Comparison of ENCODE assay signal across 10 cellular contexts in the genomic region with DNA sequence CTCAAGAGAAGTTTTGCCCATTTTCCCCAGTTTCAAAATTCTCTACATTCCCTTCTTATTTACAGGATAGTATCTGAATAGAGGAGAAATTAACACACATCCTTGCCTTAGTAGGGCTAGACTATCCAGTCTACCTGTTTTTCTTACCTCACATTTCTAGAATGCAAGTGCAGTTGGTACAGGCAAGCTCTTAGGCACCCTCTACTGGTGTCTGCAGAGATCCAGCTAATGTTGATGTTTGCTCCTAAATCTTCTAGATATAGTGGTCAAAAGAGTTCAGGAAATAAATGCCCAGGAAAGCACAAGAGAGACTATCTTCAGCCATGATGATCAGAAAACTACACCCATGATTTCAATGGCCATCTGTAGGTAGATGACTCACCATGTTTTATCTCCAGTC.
DNase-seq lines count a peak whose midpoint lies in the region; ATAC-seq and TF ChIP-seq lines count a peak whose summit lies in the region.
"Had no signal": no experiment of that assay in that cellular context is flagged by ENCODE, and none has a peak within 500 bp of the region (broad histone marks: within the 10 kb centered on the region; RNA-seq: fewer than 3 reads in every experiment).

No MANE protein-coding gene starts in this region.

- no peak overlapping the region for H3K4me3 ChIP-seq in choroid plexus epithelial cell (ENCODE audit: low read depth, low read length)
- H3K4me3 ChIP-seq: SJSA1 had no signal

- CTCF ChIA-PET in activated CD4-positive, alpha-beta T cell treated with anti-CD3 and anti-CD28 coated beads for 36 hours (lab: Charles Lee): no interaction called here

- peak; percentile 2 for DNase-seq in DMS 273 (lab: John Stamatoyannopoulos, UW; ENCODE audit: unreplicated experiment)
- DNase-seq in DMS 273 treated with DMSO at 0.1 percent for 48 hours (lab: John Stamatoyannopoulos, UW): no peak
- peak; percentile 18 for DNase-seq in NCI-H226
- peak; percentile 76 for DNase-seq in choroid plexus epithelial cell (ENCODE audit: low read depth)
- DNase-seq in renal cortical epithelial cell (ENCODE audit: low read depth): peak; percentile 24
- DNase-seq in activated CD4-positive, alpha-beta T cell treated with anti-CD3 and anti-CD28 coated beads for 36 hours: no peak
- DNase-seq in activated CD8-positive, alpha-beta memory T cell treated with anti-CD3 and anti-CD28 coated beads, Interleukin-2, amount 50 U/mL, for 48 hours: no peak
- no peak for DNase-seq in activated naive CD4-positive, alpha-beta T cell (lab: John Stamatoyannopoulos, UW)
- DNase-seq: 8988T had no signal

- no peaks in the 10 kb centered on the region for H3K36me3 Mint-ChIP-seq in activated CD4-positive, alpha-beta T cell treated with anti-CD3 and anti-CD28 coated beads for 36 hours (ENCODE audit: low read depth)

- peaks cover 10% of the 10 kb centered on the region for H3K27me3 Mint-ChIP-seq in activated CD4-positive, alpha-beta T cell treated with anti-CD3 and anti-CD28 coated beads for 36 hours

- no peaks in the 10 kb centered on the region for H3K4me1 Mint-ChIP-seq in activated CD4-positive, alpha-beta T cell treated with anti-CD3 and anti-CD28 coated beads for 36 hours

- peaks cover 3% of the 10 kb centered on the region for H3K9me3 Mint-ChIP-seq in activated CD4-positive, alpha-beta T cell treated with anti-CD3 and anti-CD28 coated beads for 36 hours (ENCODE audit: low read depth)

- TF ChIP-seq CTCF in choroid plexus epithelial cell (conservative IDR thresholded peaks at IDR 0.05; ENCODE audit: low read depth, low read length): peak; percentile 83

- intact Hi-C loops in activated CD4-positive, alpha-beta T cell treated with anti-CD3 and anti-CD28 coated beads for 36 hours (cut with DNase I, micrococcal nuclease): no loop called here

- POLR2A ChIA-PET in activated CD4-positive, alpha-beta T cell treated with anti-CD3 and anti-CD28 coated beads for 36 hours (lab: Charles Lee): no interaction called here

- no peak overlapping the region for H3K27ac Mint-ChIP-seq in activated CD4-positive, alpha-beta T cell treated with anti-CD3 and anti-CD28 coated beads for 36 hours

- H3K4me3 Mint-ChIP-seq in activated CD4-positive, alpha-beta T cell treated with anti-CD3 and anti-CD28 coated beads for 36 hours: no peak overlapping the region

- ATAC-seq in activated CD4-positive, alpha-beta T cell treated with anti-CD3 and anti-CD28 coated beads for 36 hours: no peak

Comparison
In these comparisons a context has a peak if more than half of its experiments do, and no peak if none do; other contexts are left out.
1. DNase-seq: peak in DMS 273 (single experiment), NCI-H226 (single experiment), choroid plexus epithelial cell (single experiment) and renal cortical epithelial cell (single experiment); none in DMS 273 treated with DMSO at 0.1 percent for 48 hours (single experiment), activated CD4-positive, alpha-beta T cell treated with anti-CD3 and anti-CD28 coated beads for 36 hours (single experiment), activated CD8-positive, alpha-beta memory T cell treated with anti-CD3 and anti-CD28 coated beads, Interleukin-2, amount 50 U/mL, for 48 hours (single experiment) and activated naive CD4-positive, alpha-beta T cell (0 of 4).